ENCODE assay signal across 28 cellular contexts in genomic region chr9:89863837-89864236, GRCh38.
DNase-seq lines count a peak whose midpoint lies in the region; FAIRE-seq and TF ChIP-seq lines count a peak whose summit lies in the region.
"Had no signal": no experiment of that assay in that cellular context is flagged by ENCODE, and none has a peak within 500 bp of the region (broad histone marks: within the 10 kb centered on the region; RNA-seq: fewer than 3 reads in every experiment).

No MANE protein-coding gene starts in this region.

- no peaks in the 10 kb centered on the region for H3K36me3 ChIP-seq in BLaER1
- H3K36me3 ChIP-seq in BLaER1 treated with 17β-estradiol and CSF1 and Interleukin-3, amounts not matched to agents 10 nM and 100 nM = no peaks in the 10 kb centered on the region
- H3K36me3 ChIP-seq: neural progenitor cell had no signal

- FAIRE-seq in HTR-8/SVneo (lab: Jason Lieb, UNC) = no peak
- FAIRE-seq: frontal cortex, HepG2 had no signal

- DNase-seq in NCI-H510A treated with DMSO at 0.1 percent for 48 hours (lab: John Stamatoyannopoulos, UW) (peak; percentile 85), kidney tubule cell (ENCODE audit: low spot score) (no peak), HTR-8/SVneo (ENCODE audit: insufficient read length, low spot score) (no peak)
- DNase-seq in activated CD4-positive, alpha-beta T cell treated with anti-CD3 and anti-CD28 coated beads for 48 hours = no peak
- DNase-seq: activated CD4-positive, alpha-beta T cell treated with anti-CD3 and anti-CD28 coated beads, Interleukin-2, amount 10 ng/mL, durations not matched to agents 24 days and 14 days; activated CD8-positive, alpha-beta memory T cell treated with anti-CD3 and anti-CD28 coated beads, Interleukin-2, amount 10 ng/mL, durations not matched to agents 7 days and 5 days; activated naive CD8-positive, alpha-beta T cell treated with anti-CD3 and anti-CD28 coated beads, Interleukin-2, amount 50 U/mL, for 24 hours; body of pancreas; CD8-positive, alpha-beta memory T cell; effector memory CD8-positive, alpha-beta T cell; EL; GOT3; hippocampal formation; mucosa of descending colon; NCI-H226; psoas muscle; stimulated activated CD4-positive, alpha-beta T cell treated with anti-CD3 and anti-CD28 coated beads, Interleukin-2, amount 100 ng/mL, for 24 hours; stimulated activated naive CD4-positive, alpha-beta T cell; T-helper 17 cell; testis had no signal

- no peak overlapping the region for H3K4me3 ChIP-seq in BLaER1
- no peak overlapping the region for H3K4me3 ChIP-seq in BLaER1 treated with 17β-estradiol and CSF1 and Interleukin-3, amounts not matched to agents 10 nM and 100 nM
- H3K4me3 ChIP-seq: body of pancreas, mucosa of descending colon, neural progenitor cell, psoas muscle, SK-N-MC, testis had no signal

- H3K9ac ChIP-seq in BLaER1 = no peak overlapping the region
- H3K9ac ChIP-seq in BLaER1 treated with 17β-estradiol and CSF1 and Interleukin-3, amounts not matched to agents 10 nM and 100 nM = peak overlapping the region in 2 of 11 experiments; percentile 12 to 50; a peak in 2 of 22 replicates
- H3K9ac ChIP-seq: neural progenitor cell had no signal

- peaks cover 10% of the 10 kb centered on the region for H3K27me3 Mint-ChIP-seq in nephron (ENCODE audit: low read depth)
- H3K27me3 Mint-ChIP-seq: T-helper 17 cell had no signal

- peaks cover 3% of the 10 kb centered on the region for H3K9me3 Mint-ChIP-seq in nephron
- H3K9me3 Mint-ChIP-seq: activated CD4-positive, alpha-beta T cell treated with anti-CD3 and anti-CD28 coated beads, Interleukin-2, amount 10 ng/mL, durations not matched to agents 24 days and 14 days; activated naive CD8-positive, alpha-beta T cell treated with anti-CD3 and anti-CD28 coated beads, Interleukin-2, amount 50 U/mL, for 24 hours; activated T-helper 1 cell treated with anti-CD3 and anti-CD28 coated beads, Interleukin-12 subunit alpha, Interleukin-12 subunit beta, Interleukin-2, Interleukin-4 antibody, amounts not matched to agents 30 ng/mL and 10 ng/mL and 1 ng/mL, durations not matched to agents 14 hours and 24 hours and 36 hours; CD8-positive, alpha-beta memory T cell; effector memory CD8-positive, alpha-beta T cell had no signal

- peak overlapping the region; percentile 37; the same call in 1 of the 2 replicates for H3K27ac ChIP-seq in BLaER1
- peak overlapping the region in 1 of 11 experiments; percentile 35; a peak in 2 of 22 replicates for H3K27ac ChIP-seq in BLaER1 treated with 17β-estradiol and CSF1 and Interleukin-3, amounts not matched to agents 10 nM and 100 nM
- H3K27ac ChIP-seq: body of pancreas, neural progenitor cell, psoas muscle, SK-N-MC, testis had no signal

- H3K4me1 ChIP-seq in BLaER1 = peaks cover 46% of the 10 kb centered on the region
- H3K4me1 ChIP-seq in BLaER1 treated with 17β-estradiol and CSF1 and Interleukin-3, amounts not matched to agents 10 nM and 100 nM = peaks cover 15 to 52% (median 40%) of the 10 kb centered on the region in 10 experiments
- H3K4me1 ChIP-seq: body of pancreas, neural progenitor cell, psoas muscle, testis had no signal

- peak overlapping the region; percentile 88 for H3K4me2 ChIP-seq in BLaER1
- peak overlapping the region in 9 of 11 experiments; percentile 67 to 89 (median 84); a peak in 18 of 22 replicates for H3K4me2 ChIP-seq in BLaER1 treated with 17β-estradiol and CSF1 and Interleukin-3, amounts not matched to agents 10 nM and 100 nM
- H3K4me2 ChIP-seq: neural progenitor cell had no signal

- no peak for TF ChIP-seq CTCF in nephron (IDR thresholded peaks at IDR 0.05; ENCODE audit: unreplicated experiment in 3 of 3)

- H3K27ac Mint-ChIP-seq in nephron = peak overlapping the region; percentile 14 to 36 (median 22)
- H3K27ac Mint-ChIP-seq: activated CD4-positive, alpha-beta T cell treated with anti-CD3 and anti-CD28 coated beads, Interleukin-2, amount 10 ng/mL, durations not matched to agents 24 days and 14 days; activated CD8-positive, alpha-beta memory T cell treated with anti-CD3 and anti-CD28 coated beads, Interleukin-2, amount 10 ng/mL, durations not matched to agents 7 days and 5 days; activated naive CD8-positive, alpha-beta T cell treated with anti-CD3 and anti-CD28 coated beads, Interleukin-2, amount 50 U/mL, for 24 hours; activated T-helper 1 cell treated with anti-CD3 and anti-CD28 coated beads, Interleukin-12 subunit alpha, Interleukin-12 subunit beta, Interleukin-2, Interleukin-4 antibody, amounts not matched to agents 30 ng/mL and 10 ng/mL and 1 ng/mL, durations not matched to agents 14 hours and 24 hours and 36 hours; CD8-positive, alpha-beta memory T cell; effector memory CD8-positive, alpha-beta T cell; neural progenitor cell; T-helper 17 cell had no signal

- H3K4me1 Mint-ChIP-seq in nephron = peaks cover 43% of the 10 kb centered on the region
- H3K4me1 Mint-ChIP-seq: activated naive CD8-positive, alpha-beta T cell treated with anti-CD3 and anti-CD28 coated beads, Interleukin-2, amount 50 U/mL, for 24 hours; CD8-positive, alpha-beta memory T cell; T-helper 17 cell had no signal

- H3K27me3 ChIP-seq in BLaER1 = no peaks in the 10 kb centered on the region
- H3K27me3 ChIP-seq in BLaER1 treated with 17β-estradiol and CSF1 and Interleukin-3, amounts not matched to agents 10 nM and 100 nM = peaks cover 0 to 8% (median 0%) of the 10 kb centered on the region in 11 experiments; a peak in 1 of 22 replicates
- H3K27me3 ChIP-seq: body of pancreas, neural progenitor cell, testis had no signal

- H3K9me3 ChIP-seq in BLaER1 = no peaks in the 10 kb centered on the region
- no peaks in the 10 kb centered on the region for H3K9me3 ChIP-seq in BLaER1 treated with 17β-estradiol and CSF1 and Interleukin-3, amounts not matched to agents 10 nM and 100 nM (replicated peaks in 1 of 11)
- H3K9me3 ChIP-seq: body of pancreas, mucosa of descending colon, psoas muscle, testis had no signal

- H3K36me3 Mint-ChIP-seq in nephron (ENCODE audit: low read depth) = no peaks in the 10 kb centered on the region
- H3K36me3 Mint-ChIP-seq: activated CD8-positive, alpha-beta memory T cell treated with anti-CD3 and anti-CD28 coated beads, Interleukin-2, amount 10 ng/mL, durations not matched to agents 7 days and 5 days; CD8-positive, alpha-beta memory T cell; neural progenitor cell had no signal

- H4K20me1 ChIP-seq in BLaER1 = no peaks in the 10 kb centered on the region
- H4K20me1 ChIP-seq in BLaER1 treated with 17β-estradiol and CSF1 and Interleukin-3, amounts not matched to agents 10 nM and 100 nM = peaks cover 0 to 9% (median 0%) of the 10 kb centered on the region in 11 experiments; a peak in 4 of 22 replicates

- no peak overlapping the region for H3K4me3 Mint-ChIP-seq in nephron
- H3K4me3 Mint-ChIP-seq: activated CD4-positive, alpha-beta T cell treated with anti-CD3 and anti-CD28 coated beads, Interleukin-2, amount 10 ng/mL, durations not matched to agents 24 days and 14 days; activated CD8-positive, alpha-beta memory T cell treated with anti-CD3 and anti-CD28 coated beads, Interleukin-2, amount 10 ng/mL, durations not matched to agents 7 days and 5 days; activated naive CD8-positive, alpha-beta T cell treated with anti-CD3 and anti-CD28 coated beads, Interleukin-2, amount 50 U/mL, for 24 hours; activated T-helper 1 cell treated with anti-CD3 and anti-CD28 coated beads, Interleukin-12 subunit alpha, Interleukin-12 subunit beta, Interleukin-2, Interleukin-4 antibody, amounts not matched to agents 30 ng/mL and 10 ng/mL and 1 ng/mL, durations not matched to agents 14 hours and 24 hours and 36 hours; CD8-positive, alpha-beta memory T cell; effector memory CD8-positive, alpha-beta T cell; neural progenitor cell; T-helper 17 cell had no signal
